In the genomic region with DNA sequence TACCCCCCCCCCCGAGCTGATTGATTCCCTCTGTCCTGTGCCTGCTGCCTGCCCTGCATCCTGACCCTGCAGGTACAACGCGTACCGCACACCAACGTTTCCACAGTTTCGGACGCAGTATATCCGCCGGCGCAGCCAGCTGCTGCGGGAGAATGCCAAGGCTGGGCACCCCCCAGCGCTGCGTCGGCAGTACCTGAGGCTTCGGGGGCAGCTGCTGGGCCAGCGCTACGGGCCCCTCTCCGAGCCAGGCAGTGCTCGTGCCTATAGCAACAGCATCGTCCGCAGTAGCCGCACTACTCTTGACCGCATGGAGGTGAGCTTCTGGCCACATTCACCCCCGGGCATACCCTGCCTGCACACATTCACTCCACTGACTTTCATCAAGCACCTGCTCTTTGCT, we compare ENCODE assay signal across 8 cellular contexts. TPM values are rescaled to one million over a fixed set of nuclear protein-coding genes. Genes with fewer than 3 reads are reported as not detected.
DNase-seq lines count a peak whose midpoint lies in the region; TF ChIP-seq lines count a peak whose summit lies in the region.

No MANE protein-coding gene starts in this region.

- H3F3A ChIP-seq in smooth muscle cell (ENCODE audit: low read depth), result no peaks in the 10 kb centered on the region

- H3K23ac ChIP-seq in H9 (ENCODE audit: insufficient read length, low read depth, low read length), result no peak overlapping the region

- H3K4me1 ChIP-seq in H9 (ENCODE audit: insufficient read depth, low read length) (no peaks in the 10 kb centered on the region), smooth muscle cell (ENCODE audit: low read depth) (no peaks in the 10 kb centered on the region), Peyer's patch (peaks cover 0 to 5% (median 0%) of the 10 kb centered on the region in 4 donors)

- peaks cover 6 to 30% (median 21%) of the 10 kb centered on the region in 3 experiments for H3K36me3 Mint-ChIP-seq in H9 (ENCODE audit: insufficient read depth in 1 of 3, low read depth in 3 of 3)
- H3K36me3 Mint-ChIP-seq in activated CD4-positive, alpha-beta memory T cell treated with anti-CD3 and anti-CD28 coated beads, Interleukin-2, amount 10 ng/mL, durations not matched to agents 7 days and 5 days (ENCODE audit: low read depth), result peaks cover 12% of the 10 kb centered on the region
- no peaks in the 10 kb centered on the region for H3K36me3 Mint-ChIP-seq in glutamatergic neuron (ENCODE audit: unreplicated experiment)

- H3K9me3 Mint-ChIP-seq in H9 (peaks cover 53 to 67% of the 10 kb centered on the region in 2 experiments), glutamatergic neuron (ENCODE audit: unreplicated experiment) (peaks cover 7% of the 10 kb centered on the region)
- no peaks in the 10 kb centered on the region for H3K9me3 Mint-ChIP-seq in activated CD4-positive, alpha-beta memory T cell treated with anti-CD3 and anti-CD28 coated beads, Interleukin-2, amount 10 ng/mL, durations not matched to agents 7 days and 5 days

- H3K18ac ChIP-seq in H9 (ENCODE audit: insufficient read length, low read depth, low read length), result no peak overlapping the region

- no peaks in the 10 kb centered on the region for H3K27me3 ChIP-seq in H9 (ENCODE audit: insufficient read depth, low read length)
- H3K27me3 ChIP-seq in smooth muscle cell (ENCODE audit: low read depth), result no peaks in the 10 kb centered on the region
- H3K27me3 ChIP-seq in Peyer's patch, result no peaks in the 10 kb centered on the region

- TF ChIP-seq CTCF in H9 (conservative IDR thresholded peaks at IDR 0.05) (no peak), glutamatergic neuron (IDR thresholded peaks at IDR 0.05; ENCODE audit: partially characterized antibody, unreplicated experiment) (no peak), smooth muscle cell (IDR thresholded peaks at IDR 0.05; ENCODE audit: borderline replicate concordance, insufficient read depth, poor library complexity, severe bottlenecking) (no peak), Peyer's patch (IDR thresholded peaks at IDR 0.05) (no peak)

- no peak overlapping the region for H3K27ac ChIP-seq in H9 (ENCODE audit: insufficient read length, low read depth, low read length)
- H3K27ac ChIP-seq in smooth muscle cell (ENCODE audit: low read depth), result no peak overlapping the region
- no peak overlapping the region for H3K27ac ChIP-seq in caudate nucleus (ENCODE audit: low read depth, low read length)
- H3K27ac ChIP-seq in Peyer's patch, result peak overlapping the region in 2 of 4 donors; percentile 87 to 99

- CTCF ChIA-PET in activated CD4-positive, alpha-beta memory T cell treated with anti-CD3 and anti-CD28 coated beads, Interleukin-2, amount 10 ng/mL, durations not matched to agents 7 days and 5 days (lab: Charles Lee), result no interaction called here

- no peak overlapping the region for H3K9ac ChIP-seq in H9 (ENCODE audit: extremely low read depth, insufficient read length, low read length)
- no peak overlapping the region for H3K9ac ChIP-seq in smooth muscle cell (ENCODE audit: low read depth)

- no peak overlapping the region for H2BK12ac ChIP-seq in H9 (ENCODE audit: insufficient read length, low read depth, low read length)

- no peak overlapping the region for H4K8ac ChIP-seq in H9 (replicated peaks; ENCODE audit: insufficient read length, low read depth, low read length)

- no peak overlapping the region for H3T11ph ChIP-seq in H9 (ENCODE audit: low read length)

- no peak for DNase-seq in H9
- DNase-seq in activated CD4-positive, alpha-beta memory T cell treated with anti-CD3 and anti-CD28 coated beads, Interleukin-2, amount 10 ng/mL, durations not matched to agents 7 days and 5 days, result no peak
- DNase-seq in glutamatergic neuron, result no peak
- DNase-seq in smooth muscle cell (lab: John Stamatoyannopoulos, UW; ENCODE audit: unreplicated experiment), result no peak
- DNase-seq in NCI-H526 treated with DMSO at 0.1 percent for 48 hours (lab: John Stamatoyannopoulos, UW), result no peak
- no peak for DNase-seq in caudate nucleus (lab: John Stamatoyannopoulos, UW)
- DNase-seq in Peyer's patch, result no peak
- no peak for DNase-seq in EL

- no peaks in the 10 kb centered on the region for H3K23me2 ChIP-seq in H9 (ENCODE audit: insufficient read length, low read depth, low read length, poor library complexity, severe bottlenecking)

- H3K9me3 ChIP-seq in H9 (ENCODE audit: control insufficient read depth, low read depth, low read length) (peaks cover 23% of the 10 kb centered on the region), smooth muscle cell (replicated peaks; ENCODE audit: low read depth) (no peaks in the 10 kb centered on the region), Peyer's patch (no peaks in the 10 kb centered on the region)

- no peak overlapping the region for H2BK120ac ChIP-seq in H9 (ENCODE audit: low read depth, low read length, poor library complexity, severe bottlenecking)

- no peaks in the 10 kb centered on the region for H3K79me1 ChIP-seq in H9 (ENCODE audit: insufficient read depth, low read depth, low read length, poor library complexity, severe bottlenecking)

- WGBS in H9 (ENCODE audit: extremely low coverage, insufficient read length, low lambda C conversion rate), result no CpG with 5 or more reads among the region's 24 CpGs
- 94% methylated on average over 24 of the region's 24 CpGs for WGBS in smooth muscle cell (ENCODE audit: low lambda C conversion rate)

- no peak overlapping the region for H3K56ac ChIP-seq in H9 (ENCODE audit: insufficient read length, low read depth, low read length)

- H3K79me2 ChIP-seq in H9 (ENCODE audit: insufficient read depth, low read length) (no peaks in the 10 kb centered on the region), smooth muscle cell (ENCODE audit: low read depth) (no peaks in the 10 kb centered on the region)

- no peak overlapping the region for H3K14ac ChIP-seq in H9 (ENCODE audit: insufficient read depth, low read length)

- H3K4me3 Mint-ChIP-seq in H9 (peak overlapping the region in 1 of 2 experiments; percentile 96; a peak in 3 of 5 replicates), glutamatergic neuron (ENCODE audit: unreplicated experiment) (peak overlapping the region; percentile 96)
- peak overlapping the region; percentile 95 for H3K4me3 Mint-ChIP-seq in activated CD4-positive, alpha-beta memory T cell treated with anti-CD3 and anti-CD28 coated beads, Interleukin-2, amount 10 ng/mL, durations not matched to agents 7 days and 5 days

- H3K36me3 ChIP-seq in smooth muscle cell (ENCODE audit: low read depth) (no peaks in the 10 kb centered on the region), Peyer's patch (peaks cover 0 to 43% (median 0%) of the 10 kb centered on the region in 3 donors)

- no peak overlapping the region for H4K91ac ChIP-seq in H9 (ENCODE audit: insufficient read length, low read depth, low read length)

- POLR2A ChIA-PET in activated CD4-positive, alpha-beta memory T cell treated with anti-CD3 and anti-CD28 coated beads, Interleukin-2, amount 10 ng/mL, durations not matched to agents 7 days and 5 days (lab: Charles Lee), result interaction anchor here (1.2 kb wide), 1 partner anchor 99 kb away, joined by 3 read pairs; no protein-coding TSS in a partner anchor

- no peak overlapping the region for H2BK20ac ChIP-seq in H9 (ENCODE audit: low read depth, low read length, poor library complexity, severe bottlenecking)

- H3K27ac Mint-ChIP-seq in H9 (0 out of 7 replicates have a peak overlapping the region, but pooled peaks of 1 of the 3 experiments have one; percentile 59), glutamatergic neuron (ENCODE audit: unreplicated experiment) (peak overlapping the region; percentile 99)
- H3K27ac Mint-ChIP-seq in activated CD4-positive, alpha-beta memory T cell treated with anti-CD3 and anti-CD28 coated beads, Interleukin-2, amount 10 ng/mL, durations not matched to agents 7 days and 5 days, result no peak overlapping the region

- H3K4me1 Mint-ChIP-seq in H9 (peaks cover 2 to 4% of the 10 kb centered on the region in 2 experiments; a peak in 3 of 4 replicates), glutamatergic neuron (ENCODE audit: low read depth, unreplicated experiment) (no peaks in the 10 kb centered on the region)
- H3K4me1 Mint-ChIP-seq in activated CD4-positive, alpha-beta memory T cell treated with anti-CD3 and anti-CD28 coated beads, Interleukin-2, amount 10 ng/mL, durations not matched to agents 7 days and 5 days, result peaks cover 9% of the 10 kb centered on the region

- TF ChIP-seq POLR2A in Peyer's patch (IDR thresholded peaks at IDR 0.05), result no peak

- H2BK5ac ChIP-seq in H9 (ENCODE audit: insufficient read length, low read length), result no peak overlapping the region

- H2AK5ac ChIP-seq in H9 (ENCODE audit: insufficient read length, low read length), result no peak overlapping the region

- H3K4me3 ChIP-seq in smooth muscle cell (peak overlapping the region; percentile 67), Peyer's patch (peak overlapping the region in 2 of 4 donors; percentile 77 to 78)

- H2BK15ac ChIP-seq in H9 (ENCODE audit: low read depth, low read length), result no peak overlapping the region

- no peak overlapping the region for H4K5ac ChIP-seq in H9 (ENCODE audit: insufficient read length, low read depth, low read length)

- H2AFZ ChIP-seq in H9 (ENCODE audit: low read length) (no peak overlapping the region), smooth muscle cell (ENCODE audit: low read depth) (no peak overlapping the region)

- H4K20me1 ChIP-seq in H9 (ENCODE audit: control insufficient read depth, insufficient read depth, insufficient read length) (no peaks in the 10 kb centered on the region), smooth muscle cell (ENCODE audit: low read depth) (no peaks in the 10 kb centered on the region)

- H3K27me3 Mint-ChIP-seq in H9 (ENCODE audit: low read depth) (no peaks in the 10 kb centered on the region; the same call in 1 of the 2 replicates), glutamatergic neuron (ENCODE audit: unreplicated experiment) (peaks cover 3% of the 10 kb centered on the region)
- no peaks in the 10 kb centered on the region for H3K27me3 Mint-ChIP-seq in activated CD4-positive, alpha-beta memory T cell treated with anti-CD3 and anti-CD28 coated beads, Interleukin-2, amount 10 ng/mL, durations not matched to agents 7 days and 5 days

- H3K4me2 ChIP-seq in H9 (ENCODE audit: insufficient read depth, insufficient read length, low read length) (peak overlapping the region; percentile 58), smooth muscle cell (peak overlapping the region; percentile 83)

- no peak overlapping the region for H3K4ac ChIP-seq in H9 (ENCODE audit: low read depth, low read length)

RNA-seq across cellular contexts. Expression of gene WDR13, which starts 1.4 kb away (rescaled TPM):
- total RNA-seq in H9 (2021) (29.4 and 30.0 TPM in 2 replicates), glutamatergic neuron (ENCODE audit: unreplicated experiment) (70.4 TPM), smooth muscle cell (46.9 and 55.3 TPM in 2 replicates), Peyer's patch (100 to 1,000 TPM in 2 of 4 donors, 10 to 100 TPM in 2; 95.1 to 218 (median 107) TPM)
- 10 to 100 TPM; 48.5 to 53.5 TPM for total RNA-seq in activated CD4-positive, alpha-beta memory T cell treated with anti-CD3 and anti-CD28 coated beads, Interleukin-2, amount 10 ng/mL, durations not matched to agents 7 days and 5 days
- polyA plus RNA-seq in smooth muscle cell, result 113 and 133 TPM in 2 replicates

RNA-seq across cellular contexts. Expression of gene RBM3, which starts 24.4 kb away (rescaled TPM):
- total RNA-seq in H9 (2021) (259 and 264 TPM in 2 replicates), glutamatergic neuron (ENCODE audit: unreplicated experiment) (294 TPM), smooth muscle cell (110 and 156 TPM in 2 replicates), Peyer's patch (100 to 1,000 TPM; 118 to 178 (median 151) TPM)
- total RNA-seq in activated CD4-positive, alpha-beta memory T cell treated with anti-CD3 and anti-CD28 coated beads, Interleukin-2, amount 10 ng/mL, durations not matched to agents 7 days and 5 days, result 100 to 1,000 TPM; 180 to 182 TPM
- 111 and 116 TPM in 2 replicates for polyA plus RNA-seq in smooth muscle cell

RNA-seq across cellular contexts. Expression of gene TBC1D25, which starts 59.1 kb away (rescaled TPM):
- 9.6 and 10.2 TPM in 2 replicates for total RNA-seq in H9 (2021)
- total RNA-seq in activated CD4-positive, alpha-beta memory T cell treated with anti-CD3 and anti-CD28 coated beads, Interleukin-2, amount 10 ng/mL, durations not matched to agents 7 days and 5 days, result 10 to 100 TPM; 21.7 to 22.3 TPM
- 34.3 TPM for total RNA-seq in glutamatergic neuron (ENCODE audit: unreplicated experiment)
- 3.8 and 4.5 TPM in 2 replicates for total RNA-seq in smooth muscle cell
- 9.7 and 9.8 TPM in 2 replicates for polyA plus RNA-seq in smooth muscle cell
- 10 to 100 TPM in 2 of 4 donors, 1 to 10 TPM in 2; 9.3 to 14.9 (median 11.3) TPM for total RNA-seq in Peyer's patch
